ENCODE assay signal across 8 cellular contexts in the genomic region with DNA sequence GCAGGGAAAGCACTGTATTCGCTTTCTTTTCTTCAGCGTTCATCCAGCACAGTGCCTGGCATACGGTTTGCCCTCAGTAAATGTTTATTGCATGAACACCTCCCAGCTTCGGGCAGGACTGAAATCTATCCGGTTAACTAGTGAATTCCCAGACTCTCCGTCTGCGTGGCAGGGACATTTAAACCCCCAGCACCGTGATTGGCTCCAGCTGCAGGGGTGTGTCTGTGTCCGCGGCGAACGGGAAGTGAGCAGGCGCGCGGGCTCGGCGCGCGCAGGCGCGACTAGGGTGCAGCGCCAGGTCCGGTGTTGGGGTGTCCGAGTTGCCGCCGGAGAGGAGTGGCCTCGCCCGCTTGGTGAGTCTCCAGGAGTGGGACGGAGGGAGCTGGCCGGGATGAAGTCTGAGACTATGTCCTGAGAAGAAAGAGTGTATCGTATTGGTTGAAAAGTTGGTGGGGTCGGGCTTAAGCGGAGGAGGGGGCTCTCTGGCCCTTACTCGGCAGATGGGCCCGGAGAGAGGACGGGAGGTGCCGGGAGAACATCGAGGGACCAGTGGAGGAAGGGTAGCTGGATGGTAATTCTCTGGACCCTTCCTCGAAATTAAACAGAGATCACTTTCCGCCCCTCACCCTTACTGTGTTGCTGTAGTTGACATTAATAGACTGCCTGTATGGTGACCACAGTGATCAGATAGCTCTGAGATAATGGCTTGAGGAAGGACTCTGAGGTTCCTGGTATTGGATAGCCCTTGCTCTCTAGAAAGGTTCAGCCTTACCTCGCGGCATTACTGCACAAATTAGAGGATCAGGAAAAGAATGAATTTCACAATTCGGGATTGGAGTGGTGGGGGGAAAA. TPM values are rescaled to one million over a fixed set of nuclear protein-coding genes. Genes with fewer than 3 reads are reported as not detected.
DNase-seq lines count a peak whose midpoint lies in the region; ATAC-seq and TF ChIP-seq lines count a peak whose summit lies in the region.

A gene (plus strand): TSS at position 274 of the 852 bp plus-strand sequence. CDS start 16,213 bp downstream, outside the sequence.

- H3K27me3 Mint-ChIP-seq in CD4-positive, alpha-beta T cell, result no peaks in the 10 kb centered on the region

- H3K4me3 ChIP-seq in lung, result peak within 1 kb of the TSS; percentile 71

- H3K9me3 ChIP-seq in CD4-positive, alpha-beta T cell (ENCODE audit: control insufficient read depth, low read length), result no peaks in the 10 kb centered on the region
- no peaks in the 10 kb centered on the region for H3K9me3 ChIP-seq in lung (ENCODE audit: control insufficient read depth in 2 of 2, insufficient read depth in 1 of 2, low read length in 1 of 2)

- ATAC-seq in CD4-positive, alpha-beta T cell (ENCODE audit: poor library complexity), result peak; percentile 92
- ATAC-seq in GM19467 (IDR thresholded peaks at IDR 0.05; ENCODE audit: unreplicated experiment) (peak; percentile 73), lung (ENCODE audit: insufficient read depth, low FRiP score) (peak; percentile 90)

- peak within 1 kb of the TSS; percentile 98 for H3K4me3 Mint-ChIP-seq in CD4-positive, alpha-beta T cell

- TF ChIP-seq CTCF in CD4-positive, alpha-beta T cell (IDR thresholded peaks at IDR 0.05), result no peak
- TF ChIP-seq CTCF in lung (IDR thresholded peaks at IDR 0.05; ENCODE audit: control extremely low read depth, extremely low read depth), result no peak

- intact Hi-C loops in CD4-positive, alpha-beta T cell (cut with DNase I, micrococcal nuclease), result loop anchor here (2.0 to 10.0 kb wide), 7 partner anchors 77 to 629 kb away; a partner anchor contains a TSS

- peak within 1 kb of the TSS; percentile 94 for H3K27ac Mint-ChIP-seq in CD4-positive, alpha-beta T cell

- H3K4me1 ChIP-seq in lung (ENCODE audit: control insufficient read depth in 2 of 2, insufficient read depth in 2 of 2, low read length in 2 of 2), result peaks cover 9 to 12% of the 10 kb centered on the region in 2 donors

- H3K9me3 Mint-ChIP-seq in CD4-positive, alpha-beta T cell, result no peaks in the 10 kb centered on the region

- POLR2A ChIA-PET in CD4-positive, alpha-beta T cell (lab: Charles Lee), result interaction anchor here (0.7 to 2.1 kb wide), 10 partner anchors 10 to 721 kb away, joined by 3 to 18 read pairs (median 4); a partner anchor contains a TSS

- H3K36me3 ChIP-seq in lung (ENCODE audit: control insufficient read depth in 2 of 2, insufficient read depth in 2 of 2, low read length in 2 of 2), result no peaks in the 10 kb centered on the region

- CTCF ChIA-PET in CD4-positive, alpha-beta T cell (lab: Charles Lee), result no interaction called here

- H3K27me3 ChIP-seq in CD4-positive, alpha-beta T cell (ENCODE audit: control insufficient read depth, insufficient read depth, low read length), result no peaks in the 10 kb centered on the region
- no peaks in the 10 kb centered on the region for H3K27me3 ChIP-seq in lung (ENCODE audit: control insufficient read depth, insufficient read depth)

- H3K4me1 Mint-ChIP-seq in CD4-positive, alpha-beta T cell (ENCODE audit: low read depth), result peaks cover 75% of the 10 kb centered on the region

- peak within 1 kb of the TSS; percentile 64 for H3K27ac ChIP-seq in CD4-positive, alpha-beta T cell (ENCODE audit: low read depth, low read length)
- peak within 1 kb of the TSS; percentile 95 to 97 for H3K27ac ChIP-seq in lung (ENCODE audit: low read depth in 1 of 2, low read length in 1 of 2)

- H3K36me3 Mint-ChIP-seq in CD4-positive, alpha-beta T cell (ENCODE audit: low read depth), result peaks cover 18% of the 10 kb centered on the region

- peak; percentile 59 to 81 (median 74) for DNase-seq in CD4-positive, alpha-beta T cell
- peak; percentile 88 for DNase-seq in HS-27A (ENCODE audit: low read depth)
- peak; percentile 88 for DNase-seq in NK-92 treated with Interleukin-12 subunit alpha and Interleukin-12 subunit beta, amount 100 ng/mL, for 24 hours (lab: John Stamatoyannopoulos, UW)
- peak; percentile 89 for DNase-seq in activated CD8-positive, alpha-beta memory T cell treated with anti-CD3 and anti-CD28 coated beads for 24 hours
- peak; percentile 77 for DNase-seq in effector CD8-positive, alpha-beta T cell (lab: John Stamatoyannopoulos, UW)
- peak; percentile 95 for DNase-seq in lung (ENCODE audit: low spot score)
- peak; percentile 65 to 81 (median 71) for DNase-seq in stimulated activated CD4-positive, alpha-beta T cell treated with anti-CD3 and anti-CD28 coated beads, TNF-alpha, amount 100 ng/mL, for 24 hours (ENCODE audit: low read depth in 3 of 3)

- 0 to 1% methylated on average over 43 of the region's 43 CpGs for WGBS in lung, 2 donors

RNA-seq across cellular contexts. Expression of the gene that starts here (rescaled TPM):
- 10 to 100 TPM; 37.4 to 40.1 TPM for total RNA-seq in CD4-positive, alpha-beta T cell
- 10 to 100 TPM; 59.3 to 96.0 TPM for total RNA-seq in lung
- polyA plus RNA-seq in lung, result 10 to 100 TPM; 58.2 to 66.5 TPM

Comparison
In these comparisons a context has a peak if more than half of its experiments do, and no peak if none do; other contexts are left out.
1. Peak in every context shown above with its lines: DNase-seq, ATAC-seq, H3K4me3 ChIP-seq and H3K27ac ChIP-seq.